36 cellular contexts compared by ENCODE assay signal in the genomic region with DNA sequence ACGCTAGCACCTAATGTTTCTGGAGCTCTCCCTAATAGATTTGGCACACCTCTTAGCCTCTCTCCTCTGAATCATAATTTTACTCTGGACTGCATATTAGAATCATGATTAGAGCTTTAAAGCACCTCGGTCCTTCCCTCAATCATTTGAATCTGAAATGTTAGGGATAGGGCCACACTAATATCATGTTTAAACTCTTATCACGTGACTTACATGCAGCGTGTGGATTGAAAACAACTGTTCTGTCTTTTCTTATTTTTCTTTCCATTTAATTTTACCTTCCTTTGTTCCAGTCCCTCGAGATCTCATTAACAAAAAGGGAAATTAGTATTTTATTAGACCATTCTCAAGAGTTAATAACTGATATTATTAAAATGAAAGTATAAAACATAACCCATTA.
"Had no signal": no experiment of that assay in that cellular context is flagged by ENCODE, and none has a peak within 500 bp of the region (broad histone marks: within the 10 kb centered on the region; RNA-seq: fewer than 3 reads in every experiment).

No MANE protein-coding gene starts in this region.

- H3K36me3 ChIP-seq: adrenal gland, brain microvascular endothelial cell, breast epithelium had no signal

- H3K36me3 Mint-ChIP-seq: activated CD4-positive, alpha-beta memory T cell treated with anti-CD3 and anti-CD28 coated beads for 36 hours; activated naive CD8-positive, alpha-beta T cell treated with anti-CD3 and anti-CD28 coated beads for 36 hours had no signal

- H3K9me3 ChIP-seq: adrenal gland, body of pancreas had no signal

- H3K27ac ChIP-seq: adrenal gland, body of pancreas, brain microvascular endothelial cell, breast epithelium, VCaP had no signal

- H3K4me1 ChIP-seq: adrenal gland, body of pancreas, breast epithelium had no signal

- H3K4me3 ChIP-seq: adrenal gland, body of pancreas, breast epithelium had no signal

- H3K27ac Mint-ChIP-seq: activated B cell treated with CpG ODN at 0.5 μM for 24 hours; activated CD4-positive, alpha-beta memory T cell treated with anti-CD3 and anti-CD28 coated beads for 36 hours; activated CD4-positive, alpha-beta T cell treated with anti-CD3 and anti-CD28 coated beads, Interleukin-2, amount 10 ng/mL, durations not matched to agents 24 days and 14 days; activated CD8-positive, alpha-beta T cell treated with anti-CD3 and anti-CD28 coated beads for 36 hours; activated naive CD4-positive, alpha-beta T cell treated with anti-CD3 and anti-CD28 coated beads for 36 hours; activated naive CD4-positive, alpha-beta T cell treated with anti-CD3 and anti-CD28 coated beads, Interleukin-2, amount 50 U/mL, for 72 hours; activated naive CD8-positive, alpha-beta T cell treated with anti-CD3 and anti-CD28 coated beads for 36 hours; activated T-cell treated with anti-CD3 and anti-CD28 coated beads, Interleukin-2, amount 50 U/mL, for 72 hours; activated T-helper 1 cell treated with anti-CD3 and anti-CD28 coated beads, Interleukin-12 subunit alpha, Interleukin-12 subunit beta, Interleukin-2, Interleukin-4 antibody, amounts not matched to agents 30 ng/mL and 10 ng/mL and 1 ng/mL, durations not matched to agents 14 hours and 24 hours and 36 hours; activated T-helper 17 cell treated with anti-CD3 and anti-CD28 coated beads, Interleukin-2, amount 50 U/mL, for 72 hours; T-helper 1 cell treated with Interleukin-12 subunit alpha and Interleukin-12 subunit beta and Interleukin-4 antibody, amounts not matched to agents 30 μg/mL and 1 μg/mL, for 36 hours; T-helper 2 cell treated with Interferon-gamma antibody and Interleukin-4, amounts not matched to agents 5 μg/mL and 100 μg/mL, for 36 hours had no signal

- H3K4me1 Mint-ChIP-seq: activated B cell treated with CpG ODN at 0.5 μM for 24 hours; activated CD4-positive, alpha-beta T cell treated with anti-CD3 and anti-CD28 coated beads, Interleukin-2, amount 10 ng/mL, durations not matched to agents 24 days and 14 days; activated naive CD8-positive, alpha-beta T cell treated with anti-CD3 and anti-CD28 coated beads for 36 hours; activated T-helper 17 cell treated with anti-CD3 and anti-CD28 coated beads, Interleukin-2, amount 50 U/mL, for 72 hours had no signal

- FAIRE-seq: astrocyte, TTC549 had no signal

- H3K27me3 Mint-ChIP-seq: activated B cell treated with CpG ODN at 0.5 μM for 24 hours; activated CD4-positive, alpha-beta memory T cell treated with anti-CD3 and anti-CD28 coated beads for 36 hours; activated CD4-positive, alpha-beta T cell treated with anti-CD3 and anti-CD28 coated beads, Interleukin-2, amount 10 ng/mL, durations not matched to agents 24 days and 14 days; activated CD8-positive, alpha-beta T cell treated with anti-CD3 and anti-CD28 coated beads for 36 hours; activated naive CD8-positive, alpha-beta T cell treated with anti-CD3 and anti-CD28 coated beads for 36 hours; activated T-helper 17 cell treated with anti-CD3 and anti-CD28 coated beads, Interleukin-2, amount 50 U/mL, for 72 hours had no signal

- ATAC-seq: activated CD8-positive, alpha-beta T cell treated with anti-CD3 and anti-CD28 coated beads for 36 hours; activated naive CD4-positive, alpha-beta T cell treated with anti-CD3 and anti-CD28 coated beads, Interleukin-2, amount 50 U/mL, for 72 hours; activated T-cell treated with anti-CD3 and anti-CD28 coated beads, Interleukin-2, amount 50 U/mL, for 4 hours; activated T-cell treated with anti-CD3 and anti-CD28 coated beads, Interleukin-2, amount 50 U/mL, for 72 hours; activated T-helper 17 cell treated with anti-CD3 and anti-CD28 coated beads, Interleukin-2, amount 50 U/mL, for 72 hours; body of pancreas had no signal

- H3K4me3 Mint-ChIP-seq: activated B cell treated with CpG ODN at 0.5 μM for 24 hours; activated CD4-positive, alpha-beta memory T cell treated with anti-CD3 and anti-CD28 coated beads for 36 hours; activated CD4-positive, alpha-beta T cell treated with anti-CD3 and anti-CD28 coated beads, Interleukin-2, amount 10 ng/mL, durations not matched to agents 24 days and 14 days; activated CD8-positive, alpha-beta T cell treated with anti-CD3 and anti-CD28 coated beads for 36 hours; activated naive CD4-positive, alpha-beta T cell treated with anti-CD3 and anti-CD28 coated beads for 36 hours; activated naive CD8-positive, alpha-beta T cell treated with anti-CD3 and anti-CD28 coated beads for 36 hours; activated T-cell treated with anti-CD3 and anti-CD28 coated beads, Interleukin-2, amount 50 U/mL, for 4 hours; activated T-cell treated with anti-CD3 and anti-CD28 coated beads, Interleukin-2, amount 50 U/mL, for 72 hours; activated T-helper 1 cell treated with anti-CD3 and anti-CD28 coated beads, Interleukin-12 subunit alpha, Interleukin-12 subunit beta, Interleukin-2, Interleukin-4 antibody, amounts not matched to agents 30 ng/mL and 10 ng/mL and 1 ng/mL, durations not matched to agents 14 hours and 24 hours and 36 hours; activated T-helper 17 cell treated with anti-CD3 and anti-CD28 coated beads, Interleukin-2, amount 50 U/mL, for 72 hours; T-helper 1 cell treated with Interleukin-12 subunit alpha and Interleukin-12 subunit beta and Interleukin-4 antibody, amounts not matched to agents 30 μg/mL and 1 μg/mL, for 36 hours; T-helper 2 cell treated with Interferon-gamma antibody and Interleukin-4, amounts not matched to agents 5 μg/mL and 100 μg/mL, for 36 hours had no signal

- H3K27me3 ChIP-seq: adrenal gland, body of pancreas, brain microvascular endothelial cell, breast epithelium had no signal

- DNase-seq: activated B cell treated with CpG ODN at 0.5 μM for 24 hours; activated CD4-positive, alpha-beta memory T cell treated with anti-CD3 and anti-CD28 coated beads for 36 hours; activated CD4-positive, alpha-beta T cell treated with anti-CD3 and anti-CD28 coated beads for 4 hours; activated CD4-positive, alpha-beta T cell treated with anti-CD3 and anti-CD28 coated beads, Interleukin-2, amount 10 ng/mL, durations not matched to agents 24 days and 14 days; activated CD4-positive, alpha-beta T cell treated with anti-CD3 and anti-CD28 coated beads, Interleukin-2, amount 50 U/mL, for 1 hour; activated CD4-positive, alpha-beta T cell treated with anti-CD3 and anti-CD28 coated beads, Interleukin-2, amount 50 U/mL, for 4 hours; activated CD4-positive, CD25-positive, alpha-beta regulatory T cell treated with anti-CD3 and anti-CD28 coated beads, Interleukin-2, amount 50 U/mL, for 72 hours; activated CD8-positive, alpha-beta memory T cell treated with anti-CD3 and anti-CD28 coated beads, Interleukin-2, amount 50 U/mL, for 4 hours; activated CD8-positive, alpha-beta T cell treated with anti-CD3 and anti-CD28 coated beads for 36 hours; activated effector memory CD4-positive, alpha-beta T cell treated with anti-CD3 and anti-CD28 coated beads, Interleukin-2, amount 50 U/mL, for 16 hours; activated gamma-delta T cell treated with Interleukin-2 at 50 U/mL for 16 hours; activated naive CD4-positive, alpha-beta T cell; activated naive CD4-positive, alpha-beta T cell treated with anti-CD3 and anti-CD28 coated beads for 36 hours; activated naive CD4-positive, alpha-beta T cell treated with anti-CD3 and anti-CD28 coated beads, Interleukin-2, amount 50 U/mL, for 16 hours; activated naive CD8-positive, alpha-beta T cell treated with anti-CD3 and anti-CD28 coated beads for 36 hours; activated T-cell treated with anti-CD3 and anti-CD28 coated beads for 4 hours; activated T-cell treated with anti-CD3 and anti-CD28 coated beads, Interleukin-2, amount 50 U/mL, for 1 hour; activated T-cell treated with anti-CD3 and anti-CD28 coated beads, Interleukin-2, amount 50 U/mL, for 4 hours; activated T-cell treated with anti-CD3 and anti-CD28 coated beads, Interleukin-2, amount 50 U/mL, for 72 hours; adrenal gland; amniotic stem cell; aorta; body of pancreas; brain microvascular endothelial cell; central memory CD4-positive, alpha-beta T cell; T-helper 2 cell; T-helper 9 cell had no signal
